8 cellular contexts compared by ENCODE assay signal in the genomic region with DNA sequence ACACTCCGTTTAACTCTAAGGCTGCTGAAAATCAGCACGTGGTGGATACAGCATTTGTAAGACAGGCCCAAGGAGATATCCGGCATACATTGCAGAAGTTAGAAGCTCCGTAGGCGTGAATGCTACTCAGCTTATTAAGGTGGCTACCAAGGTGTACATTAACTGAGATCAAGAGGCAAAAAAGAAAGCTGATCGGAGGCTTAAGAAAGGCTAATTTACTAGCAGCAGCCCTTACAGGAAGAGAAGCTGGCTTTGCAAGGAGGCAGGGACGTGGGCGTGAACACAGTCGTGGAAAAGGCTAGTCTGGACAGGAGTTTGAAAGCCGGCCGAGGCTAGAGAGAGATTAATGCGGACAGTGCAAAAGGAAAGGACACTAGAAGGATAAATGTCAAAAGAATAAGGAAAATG. TPM values are rescaled to one million over a fixed set of nuclear protein-coding genes. Genes with fewer than 3 reads are reported as not detected.
DNase-seq lines count a peak whose midpoint lies in the region; ATAC-seq and TF ChIP-seq lines count a peak whose summit lies in the region.

No MANE protein-coding gene starts in this region.

- H3K9me3 ChIP-seq in sigmoid colon, result no peaks in the 10 kb centered on the region

- CTCF ChIA-PET in activated CD8-positive, alpha-beta T cell treated with anti-CD3 and anti-CD28 coated beads for 36 hours (lab: Charles Lee), result interaction anchor here (1.2 to 1.5 kb wide), 3 partner anchors 15 to 278 kb away, joined by 3 to 5 read pairs (median 3); no protein-coding TSS in a partner anchor

- POLR2A ChIA-PET in activated CD8-positive, alpha-beta T cell treated with anti-CD3 and anti-CD28 coated beads for 36 hours (lab: Charles Lee), result interaction anchor here (0.9 to 2.2 kb wide), 4 partner anchors 16 to 63 kb away, joined by 3 to 9 read pairs (median 3); a partner anchor contains a TSS

- H3K9me3 Mint-ChIP-seq in activated CD8-positive, alpha-beta T cell treated with anti-CD3 and anti-CD28 coated beads for 36 hours, result no peaks in the 10 kb centered on the region

- H3K4me1 ChIP-seq in sigmoid colon, result peaks cover 0 to 23% (median 21%) of the 10 kb centered on the region in 4 donors

- no peak overlapping the region for H3K27ac Mint-ChIP-seq in activated CD8-positive, alpha-beta T cell treated with anti-CD3 and anti-CD28 coated beads for 36 hours

- TF ChIP-seq CTCF in activated CD8-positive, alpha-beta T cell treated with anti-CD3 and anti-CD28 coated beads for 36 hours (IDR thresholded peaks at IDR 0.05), result no peak
- TF ChIP-seq CTCF in sigmoid colon (IDR thresholded peaks at IDR 0.05), result no peak

- H3K27me3 ChIP-seq in sigmoid colon, result no peaks in the 10 kb centered on the region

- peak; percentile 34 for ATAC-seq in activated CD8-positive, alpha-beta T cell treated with anti-CD3 and anti-CD28 coated beads for 36 hours
- ATAC-seq in left ventricle myocardium superior, result peak; percentile 15
- ATAC-seq in HG03039 (IDR thresholded peaks at IDR 0.05; ENCODE audit: unreplicated experiment), result no peak
- ATAC-seq in GM19455 (IDR thresholded peaks at IDR 0.05; ENCODE audit: unreplicated experiment), result no peak
- ATAC-seq in HG03460 (IDR thresholded peaks at IDR 0.05; ENCODE audit: unreplicated experiment), result no peak

- H3K4me1 Mint-ChIP-seq in activated CD8-positive, alpha-beta T cell treated with anti-CD3 and anti-CD28 coated beads for 36 hours (ENCODE audit: low read depth), result no peaks in the 10 kb centered on the region

- H3K27me3 Mint-ChIP-seq in activated CD8-positive, alpha-beta T cell treated with anti-CD3 and anti-CD28 coated beads for 36 hours, result no peaks in the 10 kb centered on the region

- intact Hi-C loops in activated CD8-positive, alpha-beta T cell treated with anti-CD3 and anti-CD28 coated beads for 36 hours (cut with micrococcal nuclease), result no loop called here
- intact Hi-C loops in left ventricle myocardium superior (cut with micrococcal nuclease), result no loop called here
- intact Hi-C loops in sigmoid colon (cut with DNase I), result no loop called here

- H3K36me3 ChIP-seq in sigmoid colon, result peaks cover 0 to 3% (median 0%) of the 10 kb centered on the region in 4 donors

- H3K4me3 ChIP-seq in sigmoid colon, result peak overlapping the region in 3 of 4 donors; percentile 58 to 69 (median 63)

- H3K27ac ChIP-seq in sigmoid colon, result peak overlapping the region; percentile 84 to 88 (median 84)

- no peaks in the 10 kb centered on the region for H3K36me3 Mint-ChIP-seq in activated CD8-positive, alpha-beta T cell treated with anti-CD3 and anti-CD28 coated beads for 36 hours (ENCODE audit: low read depth)

- TF ChIP-seq POLR2A in sigmoid colon (IDR thresholded peaks at IDR 0.05), result no peak

- 16 to 17% methylated on average over 12 of the region's 12 CpGs for WGBS in sigmoid colon, 2 donors

- H3K4me3 Mint-ChIP-seq in activated CD8-positive, alpha-beta T cell treated with anti-CD3 and anti-CD28 coated beads for 36 hours, result no peak overlapping the region

- DNase-seq in GF-D8 (lab: John Stamatoyannopoulos, UW) (peak; percentile 51), left ventricle myocardium superior (no peak), sigmoid colon (no peak), NCI-H524 (lab: John Stamatoyannopoulos, UW) (no peak)
- peak; percentile 34 for DNase-seq in activated CD8-positive, alpha-beta T cell treated with anti-CD3 and anti-CD28 coated beads for 36 hours

- TF ChIP-seq EP300 in sigmoid colon (IDR thresholded peaks at IDR 0.05), result no peak

RNA-seq across cellular contexts. Expression of a gene that starts 45.7 kb away (rescaled TPM):
- 10 to 100 TPM; 38.9 to 39.1 TPM for total RNA-seq in activated CD8-positive, alpha-beta T cell treated with anti-CD3 and anti-CD28 coated beads for 36 hours
- total RNA-seq in left ventricle myocardium superior, result 14.5 TPM
- total RNA-seq in sigmoid colon, result 10 to 100 TPM in 1 of 4 donors, 1 to 10 TPM in 3; 6.6 to 11.0 (median 8.9) TPM
- polyA plus RNA-seq in sigmoid colon, result 1 to 10 TPM; 1.2 to 9.9 (median 1.6) TPM

RNA-seq across cellular contexts. Expression of a gene that starts 46.4 kb away (rescaled TPM):
- 1 to 10 TPM; 4.8 to 5.7 TPM for total RNA-seq in activated CD8-positive, alpha-beta T cell treated with anti-CD3 and anti-CD28 coated beads for 36 hours
- total RNA-seq in left ventricle myocardium superior (not detected), sigmoid colon (under 1 TPM in 1 of 4 donors, not detected in 3; 0.28 TPM)
- polyA plus RNA-seq in sigmoid colon, result under 1 TPM in 2 of 3 donors, not detected in 1; 0.26 to 0.60 TPM

RNA-seq across cellular contexts. Expression of a gene that starts 55.5 kb away (rescaled TPM):
- total RNA-seq in activated CD8-positive, alpha-beta T cell treated with anti-CD3 and anti-CD28 coated beads for 36 hours, result 10 to 100 TPM; 58.8 TPM
- total RNA-seq in left ventricle myocardium superior (1,919 TPM), sigmoid colon (100 to 1,000 TPM in 3 of 4 donors, 10 to 100 TPM in 1; 82.8 to 147 (median 119) TPM)
- 100 to 1,000 TPM in 2 of 3 donors, 10 to 100 TPM in 1; 93.3 to 212 (median 120) TPM for polyA plus RNA-seq in sigmoid colon

RNA-seq across cellular contexts. Expression of a gene that starts 55.8 kb away (rescaled TPM):
- total RNA-seq in activated CD8-positive, alpha-beta T cell treated with anti-CD3 and anti-CD28 coated beads for 36 hours, result 100 to 1,000 TPM; 118 to 120 TPM
- 800 TPM for total RNA-seq in left ventricle myocardium superior
- 100 to 1,000 TPM; 110 to 137 (median 118) TPM for total RNA-seq in sigmoid colon
- polyA plus RNA-seq in sigmoid colon, result 100 to 1,000 TPM in 2 of 3 donors, 10 to 100 TPM in 1; 96.7 to 148 (median 126) TPM

Comparison
In these comparisons a context has a peak if more than half of its experiments do, and no peak if none do; other contexts are left out.
1. DNase-seq: peak in GF-D8 (single experiment) and activated CD8-positive, alpha-beta T cell treated with anti-CD3 and anti-CD28 coated beads for 36 hours (single experiment); none in left ventricle myocardium superior (single experiment), sigmoid colon (single experiment) and NCI-H524 (0 of 2).
2. ATAC-seq: peak in activated CD8-positive, alpha-beta T cell treated with anti-CD3 and anti-CD28 coated beads for 36 hours (single experiment) and left ventricle myocardium superior (single experiment); none in HG03039 (single experiment), GM19455 (single experiment) and HG03460 (single experiment).
3. RNA of a gene that starts 55.5 kb away (total RNA-seq): 1,919 TPM in left ventricle myocardium superior (single experiment); 82.8 to 147 TPM in sigmoid colon and 58.8 TPM in activated CD8-positive, alpha-beta T cell treated with anti-CD3 and anti-CD28 coated beads for 36 hours; every median in the first group is over 10 times any median in the second.